ENCODE assay signal across 1 cellular context in the genomic region with DNA sequence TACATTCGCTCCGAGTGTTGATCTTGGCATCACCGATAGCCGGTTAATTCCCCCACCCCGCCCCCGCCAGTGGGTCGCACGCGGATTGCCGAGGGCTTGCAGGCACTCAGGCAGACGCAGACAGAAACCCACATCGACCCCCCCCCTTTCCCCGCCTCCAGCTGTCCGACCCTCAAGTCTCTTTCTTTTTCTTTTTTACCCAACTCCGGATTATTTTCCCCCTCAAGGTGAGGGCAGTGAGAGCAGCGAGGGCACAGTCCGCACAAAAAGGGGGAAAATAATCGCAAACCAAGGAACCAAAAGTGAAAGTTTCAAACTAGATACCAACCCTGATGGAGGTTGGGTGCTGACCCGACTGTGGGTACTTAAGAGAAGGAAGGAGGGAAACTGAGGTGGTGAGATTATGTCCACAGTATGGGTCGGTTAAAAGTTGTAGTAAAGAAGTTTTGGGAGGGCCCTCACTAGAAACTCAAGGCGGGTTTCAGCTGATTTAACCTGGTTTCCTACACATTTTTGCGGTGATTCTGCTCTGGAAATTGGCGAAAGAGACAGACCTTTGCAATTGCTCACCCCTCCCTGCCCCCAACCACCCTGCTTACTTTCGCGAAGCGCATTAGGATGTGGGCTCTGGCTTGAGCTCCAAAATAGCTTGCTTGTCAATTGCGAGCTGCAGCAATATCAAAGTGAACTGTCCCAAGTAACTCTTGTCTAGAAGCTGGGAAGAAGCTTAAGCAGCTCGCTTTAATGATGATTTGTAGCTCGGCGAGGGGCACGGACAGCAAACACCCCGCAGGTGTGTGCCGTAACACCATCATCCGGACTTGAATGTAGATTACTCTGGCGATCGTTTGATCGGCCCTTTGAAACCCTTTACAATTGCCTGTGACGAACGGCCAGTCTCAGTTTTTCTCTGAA.
A peak's percentile ranks its signal among the peaks of the same experiment; 100 is the strongest.
TF ChIP-seq lines count a peak whose summit lies in the region.

No MANE protein-coding gene starts in this region.

TF ChIP-seq in WTC11, 78 proteins besides CTCF, POLR2A, EP300 and RAD21 (continued from another document):
- TF ChIP-seq KAT7 (CRISPR knock-in tag; IDR thresholded peaks at IDR 0.05; ENCODE audit: borderline replicate concordance) (peak; percentile 42; the same call in 1 of the 2 replicates), GRHL2 (CRISPR knock-in tag; IDR thresholded peaks at IDR 0.05; ENCODE audit: insufficient replicate concordance, severe bottlenecking) (no peak), NR3C1 (CRISPR knock-in tag; conservative IDR thresholded peaks at IDR 0.05; ENCODE audit: low read depth) (no peak), TEAD4 (CRISPR knock-in tag; IDR thresholded peaks at IDR 0.05) (no peak)
